ENCODE assay signal across 8 cellular contexts in genomic region chr12:110741795-110742717, GRCh38. TPM values are rescaled to one million over a fixed set of nuclear protein-coding genes. Genes with fewer than 3 reads are reported as not detected.
DNase-seq lines count a peak whose midpoint lies in the region; ATAC-seq and TF ChIP-seq lines count a peak whose summit lies in the region.

No MANE protein-coding gene starts in this region.

- peaks cover 38% of the 10 kb centered on the region for H3K36me3 Mint-ChIP-seq in activated CD4-positive, alpha-beta memory T cell treated with anti-CD3 and anti-CD28 coated beads for 36 hours
- H3K36me3 Mint-ChIP-seq in nephron (ENCODE audit: low read depth) = peaks cover 8% of the 10 kb centered on the region

- ATAC-seq in GM18868 (IDR thresholded peaks at IDR 0.05; ENCODE audit: unreplicated experiment) = no peak

- H3K27me3 Mint-ChIP-seq in activated CD4-positive, alpha-beta memory T cell treated with anti-CD3 and anti-CD28 coated beads for 36 hours = no peaks in the 10 kb centered on the region
- H3K27me3 Mint-ChIP-seq in nephron (ENCODE audit: low read depth) = peaks cover 11% of the 10 kb centered on the region

- peaks cover 40% of the 10 kb centered on the region for H3K4me1 Mint-ChIP-seq in activated CD4-positive, alpha-beta memory T cell treated with anti-CD3 and anti-CD28 coated beads for 36 hours (ENCODE audit: low read depth)
- H3K4me1 Mint-ChIP-seq in nephron = peaks cover 57% of the 10 kb centered on the region

- H3K27ac ChIP-seq in HEK293 (ENCODE audit: extremely low read depth, low read depth, low read length) = peak overlapping the region; percentile 74

- peak overlapping the region; percentile 99 for H3K27ac Mint-ChIP-seq in activated CD4-positive, alpha-beta memory T cell treated with anti-CD3 and anti-CD28 coated beads for 36 hours
- peak overlapping the region; percentile 98 to 99 (median 98) for H3K27ac Mint-ChIP-seq in nephron

- H3K9me3 ChIP-seq in HEK293 (ENCODE audit: control insufficient read depth, insufficient read depth, low read depth, low read length) = no peaks in the 10 kb centered on the region

- H3K4me3 ChIP-seq in GM06990 (replicated peaks; ENCODE audit: low read depth, low read length) (peak overlapping the region; percentile 99), HEK293 (ENCODE audit: low read depth, low read length) (peak overlapping the region; percentile 94), fibroblast of mammary gland (ENCODE audit: control insufficient read depth, low read depth, low read length) (peak overlapping the region; percentile 75)

- no peaks in the 10 kb centered on the region for H3K27me3 ChIP-seq in GM06990 (replicated peaks; ENCODE audit: control insufficient read depth, insufficient read depth, low read length)

- TF ChIP-seq CTCF in GM06990 (IDR thresholded peaks at IDR 0.05; ENCODE audit: insufficient read depth, low read length, poor library complexity, severe bottlenecking) = no peak
- no peak for TF ChIP-seq CTCF in HEK293 (tag by site-specific recombination; IDR thresholded peaks at IDR 0.05)
- no peak for TF ChIP-seq CTCF in fibroblast of mammary gland (conservative IDR thresholded peaks at IDR 0.05; ENCODE audit: control insufficient read depth, insufficient read depth, low read depth, low read length)
- TF ChIP-seq CTCF in nephron (IDR thresholded peaks at IDR 0.05; ENCODE audit: unreplicated experiment in 3 of 3) = no peak

- no peaks in the 10 kb centered on the region; the same call in 1 of the 2 replicates for H3K36me3 ChIP-seq in GM06990 (ENCODE audit: control insufficient read depth, insufficient read depth, low read length)
- H3K36me3 ChIP-seq in HEK293 (ENCODE audit: control insufficient read depth in 2 of 2, insufficient read depth in 1 of 2, low read length in 2 of 2) = peaks cover 0 to 9% of the 10 kb centered on the region in 2 experiments; a peak in 1 of 3 replicates

- H3K9me3 Mint-ChIP-seq in activated CD4-positive, alpha-beta memory T cell treated with anti-CD3 and anti-CD28 coated beads for 36 hours = no peaks in the 10 kb centered on the region
- H3K9me3 Mint-ChIP-seq in nephron = no peaks in the 10 kb centered on the region

- DNase-seq in GM06990 (ENCODE audit: extremely low read depth, insufficient read length) = peak; percentile 13
- peak; percentile 67 for DNase-seq in NCI-H1105 treated with DMSO at 0.1 percent for 48 hours (lab: John Stamatoyannopoulos, UW)
- DNase-seq in activated CD4-positive, alpha-beta memory T cell treated with anti-CD3 and anti-CD28 coated beads for 36 hours = peak; percentile 32
- DNase-seq in fibroblast of mammary gland (ENCODE audit: low read depth) = peak; percentile 55
- DNase-seq in GF-D8 (lab: John Stamatoyannopoulos, UW) = no peak

- H3K4me1 ChIP-seq in HEK293 (ENCODE audit: control insufficient read depth, insufficient read depth, low read length) = peaks cover 14% of the 10 kb centered on the region

- CTCF ChIA-PET in HEK293 (lab: Yijun Ruan, JAX) = interaction anchor here (0.6 to 1.1 kb wide), 3 partner anchors 72 to 285 kb away, joined by 3 to 8 read pairs (median 4); no protein-coding TSS in a partner anchor
- CTCF ChIA-PET in activated CD4-positive, alpha-beta memory T cell treated with anti-CD3 and anti-CD28 coated beads for 36 hours (lab: Charles Lee) = interaction anchor here (0.5 to 4.4 kb wide), 9 partner anchors 11 to 781 kb away, joined by 3 to 30 read pairs (median 4); no protein-coding TSS in a partner anchor

- peak overlapping the region; percentile 99 for H3K4me3 Mint-ChIP-seq in activated CD4-positive, alpha-beta memory T cell treated with anti-CD3 and anti-CD28 coated beads for 36 hours
- peak overlapping the region; percentile 96 to 100 (median 99) for H3K4me3 Mint-ChIP-seq in nephron

- POLR2A ChIA-PET in HEK293 (lab: Yijun Ruan, JAX) = interaction anchor here (0.5 to 1.4 kb wide), 4 partner anchors 11 to 274 kb away, joined by 3 to 5 read pairs (median 3); partner anchors contain the start of genes FAM216A and GPN3
- POLR2A ChIA-PET in activated CD4-positive, alpha-beta memory T cell treated with anti-CD3 and anti-CD28 coated beads for 36 hours (lab: Charles Lee) = interaction anchor here (0.8 to 4.1 kb wide), 5 partner anchors 11 to 125 kb away, joined by 3 to 46 read pairs (median 7); no protein-coding TSS in a partner anchor

- intact Hi-C loops in activated CD4-positive, alpha-beta memory T cell treated with anti-CD3 and anti-CD28 coated beads for 36 hours (cut with micrococcal nuclease) = loop anchor here (1.0 to 2.0 kb wide), 4 partner anchors 34 to 273 kb away; partner anchors contain the start of genes FAM216A and GPN3

TF ChIP-seq in HEK293, 187 proteins besides CTCF, POLR2A, EP300 and RAD21:
- 0 out of 2 replicates have a peak, but pooled peaks have one; percentile 30 for TF ChIP-seq ZNF2 (tag by site-specific recombination; IDR thresholded peaks at IDR 0.05)
- TF ChIP-seq, protein P1, sequence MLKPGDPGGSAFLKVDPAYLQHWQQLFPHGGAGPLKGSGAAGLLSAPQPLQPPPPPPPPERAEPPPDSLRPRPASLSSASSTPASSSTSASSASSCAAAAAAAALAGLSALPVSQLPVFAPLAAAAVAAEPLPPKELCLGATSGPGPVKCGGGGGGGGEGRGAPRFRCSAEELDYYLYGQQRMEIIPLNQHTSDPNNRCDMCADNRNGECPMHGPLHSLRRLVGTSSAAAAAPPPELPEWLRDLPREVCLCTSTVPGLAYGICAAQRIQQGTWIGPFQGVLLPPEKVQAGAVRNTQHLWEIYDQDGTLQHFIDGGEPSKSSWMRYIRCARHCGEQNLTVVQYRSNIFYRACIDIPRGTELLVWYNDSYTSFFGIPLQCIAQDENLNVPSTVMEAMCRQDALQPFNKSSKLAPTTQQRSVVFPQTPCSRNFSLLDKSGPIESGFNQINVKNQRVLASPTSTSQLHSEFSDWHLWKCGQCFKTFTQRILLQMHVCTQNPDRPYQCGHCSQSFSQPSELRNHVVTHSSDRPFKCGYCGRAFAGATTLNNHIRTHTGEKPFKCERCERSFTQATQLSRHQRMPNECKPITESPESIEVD (tag by site-specific recombination; IDR thresholded peaks at IDR 0.05) = peak; percentile 40
- TF ChIP-seq ZNF785 (tag by site-specific recombination; IDR thresholded peaks at IDR 0.05) = no peak
- 0 out of 2 replicates have a peak, but pooled peaks have one; percentile 14 for TF ChIP-seq ZNF660 (tag by site-specific recombination; IDR thresholded peaks at IDR 0.05)
- no peak for TF ChIP-seq KLF9 (tag by site-specific recombination; IDR thresholded peaks at IDR 0.05; ENCODE audit: low read depth)
- TF ChIP-seq ZEB2 (tag by site-specific recombination; IDR thresholded peaks at IDR 0.05) = 0 out of 2 replicates have a peak, but pooled peaks have one; percentile 21
- peak; percentile 37; the same call in 1 of the 2 replicates for TF ChIP-seq IKZF3 (tag by site-specific recombination; IDR thresholded peaks at IDR 0.05)
- TF ChIP-seq ZBTB17 (tag by site-specific recombination; IDR thresholded peaks at IDR 0.05) = peak; percentile 97
- peak; percentile 63 for TF ChIP-seq ZNF335 (tag by site-specific recombination; conservative IDR thresholded peaks at IDR 0.05)
- peak; percentile 51; the same call in 1 of the 2 replicates for TF ChIP-seq SP7 (tag by site-specific recombination; IDR thresholded peaks at IDR 0.05)
- peak; percentile 79 for TF ChIP-seq ZNF449 (tag by site-specific recombination; IDR thresholded peaks at IDR 0.05)

RNA-seq across cellular contexts. Expression of gene PPP1CC, which starts 0.6 kb away (rescaled TPM):
- 100 to 1,000 TPM; 334 to 343 TPM for total RNA-seq in activated CD4-positive, alpha-beta memory T cell treated with anti-CD3 and anti-CD28 coated beads for 36 hours

RNA-seq across cellular contexts. Expression of gene HVCN1, which starts 53.1 kb away (rescaled TPM):
- 1 to 10 TPM; 4.0 to 4.1 TPM for total RNA-seq in activated CD4-positive, alpha-beta memory T cell treated with anti-CD3 and anti-CD28 coated beads for 36 hours
